ENCODE assay signal across 1 cellular context in the genomic region with DNA sequence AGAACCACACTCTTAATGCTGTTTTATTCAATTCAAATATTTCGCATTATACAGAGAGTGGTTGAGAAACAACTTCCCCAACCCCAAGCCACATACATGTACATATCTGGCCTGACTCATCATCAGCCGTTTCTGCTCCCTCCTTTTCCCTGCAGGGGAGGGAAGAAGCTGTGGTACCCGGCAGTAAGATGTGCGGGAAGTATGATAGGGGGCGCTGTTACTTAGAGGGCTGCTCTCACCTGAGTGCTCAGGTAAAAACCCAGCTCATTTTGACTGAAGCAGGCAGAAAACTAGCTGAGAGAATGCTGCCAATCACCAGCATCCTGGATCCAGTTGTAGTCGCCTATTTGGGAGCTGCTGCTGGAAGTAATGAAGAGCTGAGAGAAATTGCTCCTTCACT.
TF ChIP-seq lines count a peak whose summit lies in the region.

No MANE protein-coding gene starts in this region.

TF ChIP-seq in GM23338, 12 proteins besides CTCF, POLR2A, EP300 and RAD21 (continued from another document):
- TF ChIP-seq REST (IDR thresholded peaks at IDR 0.05; ENCODE audit: unreplicated experiment) (no peak), POLR2AphosphoS5 (IDR thresholded peaks at IDR 0.05; ENCODE audit: low read depth) (no peak), JUNB (IDR thresholded peaks at IDR 0.05; ENCODE audit: unreplicated experiment) (no peak)
- TF ChIP-seq, protein P1, sequence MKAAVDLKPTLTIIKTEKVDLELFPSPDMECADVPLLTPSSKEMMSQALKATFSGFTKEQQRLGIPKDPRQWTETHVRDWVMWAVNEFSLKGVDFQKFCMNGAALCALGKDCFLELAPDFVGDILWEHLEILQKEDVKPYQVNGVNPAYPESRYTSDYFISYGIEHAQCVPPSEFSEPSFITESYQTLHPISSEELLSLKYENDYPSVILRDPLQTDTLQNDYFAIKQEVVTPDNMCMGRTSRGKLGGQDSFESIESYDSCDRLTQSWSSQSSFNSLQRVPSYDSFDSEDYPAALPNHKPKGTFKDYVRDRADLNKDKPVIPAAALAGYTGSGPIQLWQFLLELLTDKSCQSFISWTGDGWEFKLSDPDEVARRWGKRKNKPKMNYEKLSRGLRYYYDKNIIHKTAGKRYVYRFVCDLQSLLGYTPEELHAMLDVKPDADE (IDR thresholded peaks at IDR 0.05) = no peak
